In genomic region chr10:79435271-79436065, GRCh38 we compare ENCODE assay signal across 13 cellular contexts. TPM values are rescaled to one million over a fixed set of nuclear protein-coding genes. Genes with fewer than 3 reads are reported as not detected.
DNase-seq lines count a peak whose midpoint lies in the region; ATAC-seq and TF ChIP-seq lines count a peak whose summit lies in the region.
"Had no signal": no experiment of that assay in that cellular context is flagged by ENCODE, and none has a peak within 500 bp of the region (broad histone marks: within the 10 kb centered on the region; RNA-seq: fewer than 3 reads in every experiment).

No MANE protein-coding gene starts in this region.

- WGBS in adipose tissue, 3 donors, result 43 to 72% (median 48%) methylated on average over 15 of the region's 15 CpGs
- 34 to 41% (median 38%) methylated on average over 14 to 15 of the region's 15 CpGs for WGBS in heart left ventricle, 4 donors
- WGBS in trophoblast cell (ENCODE audit: extremely low coverage, insufficient coverage, insufficient read length), result no CpG with 5 or more reads among the region's 15 CpGs

- intact Hi-C loops in heart left ventricle (cut with DNase I), result loop anchor here in 1 of 10 donors (5.0 kb wide), 1 partner anchor 33 kb away; no protein-coding TSS in a partner anchor

- TF ChIP-seq POLR2A in heart left ventricle (IDR thresholded peaks at IDR 0.05), result peak in 1 of 2 donors; percentile 22

- H3K23ac ChIP-seq in trophoblast cell (ENCODE audit: low read length), result no peak overlapping the region

- H3K4me1 ChIP-seq in BLaER1 treated with 17β-estradiol and CSF1 and Interleukin-3, amounts not matched to agents 10 nM and 100 nM, result peaks cover 46 to 72% (median 56%) of the 10 kb centered on the region in 10 experiments
- peaks cover 28 to 99% (median 87%) of the 10 kb centered on the region in 12 donors for H3K4me1 ChIP-seq in heart left ventricle
- peaks cover 26 to 27% of the 10 kb centered on the region in 2 experiments for H3K4me1 ChIP-seq in trophoblast cell (ENCODE audit: control insufficient read depth in 1 of 2, insufficient read depth in 2 of 2, low read length in 2 of 2)

- DNase-seq in heart left ventricle, result peak in 4 of 5 donors; percentile 63 to 77 (median 70)
- no peak for DNase-seq in trophoblast cell
- no peak for DNase-seq in retina
- DNase-seq in NCI-H1105 (lab: John Stamatoyannopoulos, UW), result no peak
- no peak for DNase-seq in mucosa of gallbladder (ENCODE audit: low spot score)
- DNase-seq: activated B cell treated with CpG ODN at 0.5 μM for 24 hours, islet precursor cell, KG1, NCI-H774 had no signal

- H3K4me2 ChIP-seq in BLaER1 treated with 17β-estradiol and CSF1 and Interleukin-3, amounts not matched to agents 10 nM and 100 nM, result peak overlapping the region in 9 of 11 experiments; percentile 29 to 86 (median 64); a peak in 19 of 22 replicates
- H3K4me2 ChIP-seq in trophoblast cell (ENCODE audit: low read length), result no peak overlapping the region

- peak; percentile 33 to 79 (median 54) for ATAC-seq in heart left ventricle
- ATAC-seq in GM21515 (IDR thresholded peaks at IDR 0.05; ENCODE audit: unreplicated experiment), result no peak
- ATAC-seq: GM12878 had no signal

- no peaks in the 10 kb centered on the region for H3K9me3 ChIP-seq in BLaER1 treated with 17β-estradiol and CSF1 and Interleukin-3, amounts not matched to agents 10 nM and 100 nM (replicated peaks in 1 of 11)
- H3K9me3 ChIP-seq in heart left ventricle (no peaks in the 10 kb centered on the region), trophoblast cell (ENCODE audit: insufficient read depth, low read depth, low read length) (peaks cover 3% of the 10 kb centered on the region)

- H3K4me3 ChIP-seq in BLaER1 treated with 17β-estradiol and CSF1 and Interleukin-3, amounts not matched to agents 10 nM and 100 nM, result no peak overlapping the region
- peak overlapping the region in 7 of 12 donors; percentile 7 to 31 (median 17) for H3K4me3 ChIP-seq in heart left ventricle
- no peak overlapping the region for H3K4me3 ChIP-seq in trophoblast cell (ENCODE audit: low read depth, low read length)
- H3K4me3 ChIP-seq: GM12878 had no signal

- peak overlapping the region; percentile 45 for H3K14ac ChIP-seq in trophoblast cell (ENCODE audit: low read length)

- H3K79me2 ChIP-seq in trophoblast cell (ENCODE audit: control insufficient read depth, insufficient read depth, low read length, poor library complexity), result no peaks in the 10 kb centered on the region

- H3K36me3 ChIP-seq in BLaER1 treated with 17β-estradiol and CSF1 and Interleukin-3, amounts not matched to agents 10 nM and 100 nM, result peaks cover 0 to 81% (median 50%) of the 10 kb centered on the region in 11 experiments; a peak in 17 of 22 replicates
- peaks cover 0 to 39% (median 23%) of the 10 kb centered on the region in 9 donors for H3K36me3 ChIP-seq in heart left ventricle
- H3K36me3 ChIP-seq in trophoblast cell (ENCODE audit: control insufficient read depth in 1 of 2, insufficient read depth in 2 of 2, low read length in 2 of 2), result no peaks in the 10 kb centered on the region

- H3K4ac ChIP-seq in trophoblast cell (ENCODE audit: low read depth, low read length), result no peak overlapping the region

- no peak overlapping the region for H4K8ac ChIP-seq in trophoblast cell (ENCODE audit: low read depth, low read length)

- H3K9ac ChIP-seq in BLaER1 treated with 17β-estradiol and CSF1 and Interleukin-3, amounts not matched to agents 10 nM and 100 nM, result peak overlapping the region in 8 of 11 experiments; percentile 13 to 65 (median 32); a peak in 9 of 22 replicates
- H3K9ac ChIP-seq in trophoblast cell (ENCODE audit: low read length), result no peak overlapping the region

- peaks cover 3% of the 10 kb centered on the region for H3K79me1 ChIP-seq in trophoblast cell (ENCODE audit: low read length)

- H2AFZ ChIP-seq in trophoblast cell (ENCODE audit: insufficient read depth, low read length, poor library complexity), result peak overlapping the region; percentile 59

- peak overlapping the region; percentile 81 for H4K91ac ChIP-seq in trophoblast cell (ENCODE audit: low read depth, low read length)

- no peak overlapping the region for H4K12ac ChIP-seq in trophoblast cell (ENCODE audit: low read depth, low read length)

- H3K18ac ChIP-seq in trophoblast cell (ENCODE audit: low read length), result peak overlapping the region; percentile 60

- H3K27me3 ChIP-seq in BLaER1 treated with 17β-estradiol and CSF1 and Interleukin-3, amounts not matched to agents 10 nM and 100 nM, result no peaks in the 10 kb centered on the region
- H3K27me3 ChIP-seq in heart left ventricle (no peaks in the 10 kb centered on the region), trophoblast cell (ENCODE audit: insufficient read depth, low read length) (no peaks in the 10 kb centered on the region)

- H2BK5ac ChIP-seq in trophoblast cell (ENCODE audit: low read depth, low read length, poor library complexity), result peak overlapping the region; percentile 35

- peaks cover 30 to 99% (median 94%) of the 10 kb centered on the region in 11 experiments; a peak in 21 of 22 replicates for H4K20me1 ChIP-seq in BLaER1 treated with 17β-estradiol and CSF1 and Interleukin-3, amounts not matched to agents 10 nM and 100 nM

- peak overlapping the region; percentile 60 for H2BK12ac ChIP-seq in trophoblast cell (ENCODE audit: low read length)

- H3K27ac ChIP-seq in BLaER1 treated with 17β-estradiol and CSF1 and Interleukin-3, amounts not matched to agents 10 nM and 100 nM, result peak overlapping the region in 7 of 11 experiments; percentile 17 to 48 (median 39); a peak in 10 of 22 replicates
- H3K27ac ChIP-seq in adipose tissue (ENCODE audit: low read depth, low read length) (peak overlapping the region; percentile 94), heart left ventricle (peak overlapping the region; percentile 72 to 94 (median 89)), trophoblast cell (ENCODE audit: low read depth, low read length) (no peak overlapping the region)

- H2AK5ac ChIP-seq in trophoblast cell (ENCODE audit: low read length), result no peak overlapping the region

- peak overlapping the region; percentile 12 for H2BK120ac ChIP-seq in trophoblast cell (ENCODE audit: insufficient read depth, low read length, poor library complexity)

- TF ChIP-seq CTCF in heart left ventricle (IDR thresholded peaks at IDR 0.05), result no peak

RNA-seq across cellular contexts. Expression of gene ZCCHC24, which starts 10.0 kb away (rescaled TPM):
- 100 to 1,000 TPM in 1 of 3 donors, 10 to 100 TPM in 1, 1 to 10 TPM in 1; 7.4 to 121 (median 60.8) TPM for polyA plus RNA-seq in adipose tissue
- total RNA-seq in heart left ventricle, result 100 to 1,000 TPM in 1 of 9 donors, 10 to 100 TPM in 8; 44.8 to 122 (median 51.9) TPM
- 10 to 100 TPM; 18.7 to 40.7 TPM for polyA plus RNA-seq in heart left ventricle
- 2.8 and 3.0 TPM in 2 replicates for polyA plus RNA-seq in trophoblast cell (2013)
- total RNA-seq in mucosa of gallbladder, result 36.7 TPM

Comparison
In these comparisons a context has a peak if more than half of its experiments do, and no peak if none do; other contexts are left out.
1. H3K4me3 ChIP-seq: peak in heart left ventricle (7 of 12); none in BLaER1 treated with 17β-estradiol and CSF1 and Interleukin-3, amounts not matched to agents 10 nM and 100 nM (0 of 10) and trophoblast cell (single experiment).
2. DNase-seq: peak in heart left ventricle (4 of 5); none in trophoblast cell (0 of 2), retina (single experiment), NCI-H1105 (single experiment) and mucosa of gallbladder (single experiment).